Comparison of ENCODE assay signal across 21 cellular contexts in the genomic region with DNA sequence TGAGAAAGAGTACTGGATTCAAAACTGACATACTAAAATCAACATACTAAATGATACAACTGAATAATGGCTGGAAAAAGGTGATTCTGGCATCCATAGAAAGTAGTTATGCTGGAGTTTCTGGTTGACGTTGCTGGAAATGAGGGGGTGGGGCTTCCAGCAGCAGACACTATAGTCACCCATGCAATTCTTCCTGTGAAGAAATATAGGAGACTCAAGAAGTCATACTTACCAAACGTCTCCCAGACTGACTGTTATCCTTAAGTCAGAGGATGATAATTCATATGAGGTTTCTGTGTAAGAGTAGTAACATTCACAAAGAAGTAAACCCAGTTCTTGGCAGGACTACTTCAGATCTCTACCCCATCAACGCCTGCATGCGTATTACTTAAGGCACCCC. TPM values are rescaled to one million over a fixed set of nuclear protein-coding genes. Genes with fewer than 3 reads are reported as not detected.
A peak's percentile ranks its signal among the peaks of the same experiment; 100 is the strongest.
DNase-seq lines count a peak whose midpoint lies in the region; ATAC-seq, FAIRE-seq and TF ChIP-seq lines count a peak whose summit lies in the region.
"Had no signal": no experiment of that assay in that cellular context is flagged by ENCODE, and none has a peak within 500 bp of the region (broad histone marks: within the 10 kb centered on the region; RNA-seq: fewer than 3 reads in every experiment).

No MANE protein-coding gene starts in this region.

- H2AFZ ChIP-seq in HepG2 (ENCODE audit: low read length), result no peak overlapping the region

- peak overlapping the region; percentile 13 to 89 (median 77) for H3K27ac Mint-ChIP-seq in CD14-positive monocyte
- no peak overlapping the region for H3K27ac Mint-ChIP-seq in activated naive CD4-positive, alpha-beta T cell treated with anti-CD3 and anti-CD28 coated beads for 36 hours

- H3K4me3 Mint-ChIP-seq in CD14-positive monocyte, result peak overlapping the region in 1 of 2 donors; percentile 43
- no peak overlapping the region for H3K4me3 Mint-ChIP-seq in activated naive CD4-positive, alpha-beta T cell treated with anti-CD3 and anti-CD28 coated beads for 36 hours
- H3K4me3 Mint-ChIP-seq: CD4-positive, alpha-beta memory T cell had no signal

- TF ChIP-seq CTCF in CD14-positive monocyte (IDR thresholded peaks at IDR 0.05) (no peak), HepG2 (CRISPR knock-in tag; IDR thresholded peaks at IDR 0.05) (no peak), neutrophil (IDR thresholded peaks at IDR 0.05) (no peak)

- no peak for TF ChIP-seq EP300 in HepG2 (IDR thresholded peaks at IDR 0.05; ENCODE audit: low read depth in 2 of 2, low read length in 2 of 2)
- TF ChIP-seq EP300 in HepG2 (CRISPR knock-in tag; IDR thresholded peaks at IDR 0.05; ENCODE audit: borderline replicate concordance), result no peak

- intact Hi-C loops in CD14-positive monocyte (cut with micrococcal nuclease) (no loop called here), HepG2 (cut with micrococcal nuclease; ENCODE audit: unreplicated experiment) (no loop called here)
- intact Hi-C loops in activated naive CD4-positive, alpha-beta T cell treated with anti-CD3 and anti-CD28 coated beads for 36 hours (cut with micrococcal nuclease), result no loop called here

- peaks cover 24% of the 10 kb centered on the region for H3K4me1 Mint-ChIP-seq in CD14-positive monocyte
- no peaks in the 10 kb centered on the region for H3K4me1 Mint-ChIP-seq in activated naive CD4-positive, alpha-beta T cell treated with anti-CD3 and anti-CD28 coated beads for 36 hours (ENCODE audit: low read depth)

- TF ChIP-seq RAD21 in HepG2 (CRISPR knock-in tag; IDR thresholded peaks at IDR 0.05), result no peak

- H3K9me3 Mint-ChIP-seq in CD14-positive monocyte, result peaks cover 0 to 4% (median 0%) of the 10 kb centered on the region in 7 donors
- no peaks in the 10 kb centered on the region for H3K9me3 Mint-ChIP-seq in activated naive CD4-positive, alpha-beta T cell treated with anti-CD3 and anti-CD28 coated beads for 36 hours
- H3K9me3 Mint-ChIP-seq: CD4-positive, alpha-beta memory T cell had no signal

- WGBS in HepG2 (ENCODE audit: low lambda C conversion rate), result 88% methylated on average over 4 of the region's 4 CpGs

- FAIRE-seq in HepG2 (lab: Jason Lieb, UNC), result no peak
- FAIRE-seq: D721Med, G401.6, GM12892, H1 had no signal

- CTCF ChIA-PET in HepG2 (lab: Yijun Ruan, JAX; ENCODE audit: low intra/inter-chr PET ratio, low total read pairs), result no interaction called here
- CTCF ChIA-PET in activated naive CD4-positive, alpha-beta T cell treated with anti-CD3 and anti-CD28 coated beads for 36 hours (lab: Charles Lee), result no interaction called here

- TSS peak; percentile 29 for BruUV-seq in HepG2 (replicated peaks; lab: Mats Ljungman, UMichigan)

- DNase-seq in CD14-positive monocyte (ENCODE audit: low spot score) (no peak), amniotic epithelial cell (ENCODE audit: low read depth) (peak; percentile 16), HepG2 (ENCODE audit: low spot score) (no peak), SKM-1 (lab: John Stamatoyannopoulos, UW; ENCODE audit: unreplicated experiment) (no peak), substantia nigra (lab: John Stamatoyannopoulos, UW) (no peak)
- DNase-seq in activated naive CD4-positive, alpha-beta T cell treated with anti-CD3 and anti-CD28 coated beads for 36 hours, result no peak
- DNase-seq: 8988T; AML-193; CD4-positive, alpha-beta memory T cell; COR-L47; DMS153; DMS79 treated with DMSO at 0.1 percent for 48 hours; EL had no signal

- no peaks in the 10 kb centered on the region for H4K20me1 ChIP-seq in HepG2 (ENCODE audit: insufficient read depth, low read length)

- POLR2A ChIA-PET in HepG2 (lab: Yijun Ruan, JAX), result no interaction called here

- ATAC-seq in HepG2 (no peak), GM19351 (IDR thresholded peaks at IDR 0.05; ENCODE audit: unreplicated experiment) (no peak)

- TF ChIP-seq POLR2A in HepG2 (IDR thresholded peaks at IDR 0.05; ENCODE audit: insufficient read depth in 1 of 2, low read depth in 2 of 2, low read length in 2 of 2), result no peak

- H3K27me3 ChIP-seq in HepG2 (ENCODE audit: control insufficient read depth in 1 of 2, insufficient read depth in 2 of 2, low read length in 2 of 2), result no peaks in the 10 kb centered on the region
- no peaks in the 10 kb centered on the region for H3K27me3 ChIP-seq in neutrophil
- H3K27me3 ChIP-seq: BLaER1 had no signal

- H3K4me2 ChIP-seq in HepG2 (ENCODE audit: low read depth, low read length), result no peak overlapping the region
- H3K4me2 ChIP-seq: BLaER1 had no signal

- peaks cover 14% of the 10 kb centered on the region for H3K4me1 ChIP-seq in HepG2 (ENCODE audit: insufficient read depth, low read length)
- H3K4me1 ChIP-seq in neutrophil (ENCODE audit: control insufficient read depth in 1 of 2, insufficient read depth in 1 of 2, low read depth in 1 of 2, low read length in 1 of 2), result peaks cover 23 to 29% of the 10 kb centered on the region in 2 experiments
- H3K4me1 ChIP-seq: HAP-1 had no signal

- H3K36me3 ChIP-seq in HepG2 (replicated peaks in 1 of 2; ENCODE audit: control insufficient read depth in 1 of 2, insufficient read depth in 2 of 2, low read length in 2 of 2) (no peaks in the 10 kb centered on the region; a peak in 2 of 5 replicates), neutrophil (no peaks in the 10 kb centered on the region)
- H3K36me3 ChIP-seq: HAP-1 had no signal

- no peak overlapping the region for H3K9ac ChIP-seq in HepG2 (ENCODE audit: insufficient read depth, low read depth, low read length)
- H3K9ac ChIP-seq: BLaER1 had no signal

- no peaks in the 10 kb centered on the region for H3K27me3 Mint-ChIP-seq in CD14-positive monocyte (ENCODE audit: low read depth in 3 of 3)
- H3K27me3 Mint-ChIP-seq in activated naive CD4-positive, alpha-beta T cell treated with anti-CD3 and anti-CD28 coated beads for 36 hours (ENCODE audit: low read depth), result no peaks in the 10 kb centered on the region
- H3K27me3 Mint-ChIP-seq: CD4-positive, alpha-beta memory T cell had no signal

- no peaks in the 10 kb centered on the region for H3K9me3 ChIP-seq in HepG2 (ENCODE audit: low read length)
- H3K9me3 ChIP-seq in neutrophil, result no peaks in the 10 kb centered on the region
- H3K9me3 ChIP-seq: BLaER1, HAP-1 had no signal

- in situ Hi-C loops in HepG2 (cut with HindIII; ENCODE audit: extremely low pct_ligation_motif_present, low pct_unique_long_range_greater_than_20kb), result no loop called here

- H3K4me3 ChIP-seq in HepG2 (replicated peaks in 1 of 3; ENCODE audit: insufficient read depth in 1 of 3, low read depth in 2 of 3, low read length in 3 of 3) (no peak overlapping the region), neutrophil (ENCODE audit: low read depth in 1 of 2, low read length in 1 of 2) (peak overlapping the region in 1 of 2 experiments; percentile 9)
- H3K4me3 ChIP-seq: BLaER1, HAP-1 had no signal

- H3K27ac ChIP-seq in HepG2 (ENCODE audit: extremely low read length, insufficient read depth, low read length), result no peak overlapping the region
- peak overlapping the region; percentile 80 for H3K27ac ChIP-seq in neutrophil
- H3K27ac ChIP-seq in substantia nigra (ENCODE audit: low read depth, low read length, poor library complexity, severe bottlenecking), result no peak overlapping the region
- H3K27ac ChIP-seq: BLaER1 had no signal

- peaks cover 2 to 6% of the 10 kb centered on the region in 2 donors for H3K36me3 Mint-ChIP-seq in CD14-positive monocyte
- peaks cover 8% of the 10 kb centered on the region for H3K36me3 Mint-ChIP-seq in activated naive CD4-positive, alpha-beta T cell treated with anti-CD3 and anti-CD28 coated beads for 36 hours (ENCODE audit: low read depth)

- no peaks in the 10 kb centered on the region for H3K79me2 ChIP-seq in HepG2 (ENCODE audit: insufficient read depth, low read length)

RNA-seq across cellular contexts. Expression of gene DTNB, which starts 23.6 kb away (rescaled TPM):
- polyA plus RNA-seq in CD14-positive monocyte (1 to 10 TPM; 3.0 to 3.3 TPM), HepG2 (2011; rRNA removed) (21.7 and 23.9 TPM in 2 replicates)
- 13.7 and 14.4 TPM in 2 replicates for total RNA-seq in HepG2 (2016; rRNA removed; fragmentation: Illumina TruSeq; extraction: Trizol)
- 28.9 and 34.5 TPM in 2 replicates for total RNA-seq in HepG2 (2016; cell fraction: cytosol; rRNA removed; fragmentation: Illumina TruSeq; extraction: Trizol; ENCODE audit: low read depth)
- 13.7 and 14.4 TPM in 2 replicates for total RNA-seq in HepG2 (2016; cell fraction: insoluble cytoplasmic fraction; rRNA removed; fragmentation: Illumina TruSeq; extraction: Trizol)
- total RNA-seq in HepG2 (2016; cell fraction: membrane; rRNA removed; fragmentation: Illumina TruSeq; extraction: Trizol), result 30.4 and 34.2 TPM in 2 replicates
- total RNA-seq in HepG2 (2016; cell fraction: nucleus; rRNA removed; fragmentation: Illumina TruSeq; extraction: Trizol), result 19.0 and 20.2 TPM in 2 replicates
- 10.9 and 12.5 TPM in 2 replicates for polyA plus RNA-seq in HepG2 (2011; cell fraction: cytosol; rRNA removed)
- polyA plus RNA-seq in HepG2 (2011; cell fraction: nucleus; rRNA removed), result 20.1 and 22.6 TPM in 2 replicates
- polyA plus RNA-seq in HepG2 (2012), result 9.6 and 10.4 TPM in 2 replicates
- polyA plus RNA-seq in HepG2 (2016; cell fraction: cytosol; fragmentation: Illumina TruSeq; extraction: Trizol; ENCODE audit: low read depth), result 26.8 and 31.6 TPM in 2 replicates
- 13.2 and 14.8 TPM in 2 replicates for polyA plus RNA-seq in HepG2 (2016; cell fraction: insoluble cytoplasmic fraction; fragmentation: Illumina TruSeq; extraction: Trizol; ENCODE audit: low read depth)
- 33.3 and 36.1 TPM in 2 replicates for polyA plus RNA-seq in HepG2 (2016; cell fraction: membrane; fragmentation: Illumina TruSeq; extraction: Trizol; ENCODE audit: low read depth)
- polyA plus RNA-seq in HepG2 (2016; cell fraction: nucleus; fragmentation: Illumina TruSeq; extraction: Trizol; ENCODE audit: insufficient read depth, low read depth), result 18.4 and 20.4 TPM in 2 replicates
- polyA minus RNA-seq in HepG2 (2011; rRNA and poly(A)+ RNA removed; ENCODE audit: low replicate concordance), result 26.2 and 31.7 TPM in 2 replicates
- polyA minus RNA-seq in HepG2 (2011; cell fraction: cytosol; rRNA and poly(A)+ RNA removed), result 10.5 and 13.8 TPM in 2 replicates
- polyA minus RNA-seq in HepG2 (2011; cell fraction: nucleus; rRNA and poly(A)+ RNA removed), result 41.6 and 48.1 TPM in 2 replicates
- total RNA-seq in activated naive CD4-positive, alpha-beta T cell treated with anti-CD3 and anti-CD28 coated beads for 36 hours, result 10 to 100 TPM; 27.2 to 27.6 TPM
